Comparison of ENCODE assay signal across 13 cellular contexts in genomic region chr3:64011685-64012084, GRCh38. TPM values are rescaled to one million over a fixed set of nuclear protein-coding genes. Genes with fewer than 3 reads are reported as not detected.
DNase-seq lines count a peak whose midpoint lies in the region; ATAC-seq lines count a peak whose summit lies in the region.
"Had no signal": no experiment of that assay in that cellular context is flagged by ENCODE, and none has a peak within 500 bp of the region (broad histone marks: within the 10 kb centered on the region; RNA-seq: fewer than 3 reads in every experiment).

No MANE protein-coding gene starts in this region.

- H3K4me1 ChIP-seq in trophoblast cell (ENCODE audit: control insufficient read depth in 1 of 2, insufficient read depth in 2 of 2, low read length in 2 of 2), result peaks cover 0 to 3% of the 10 kb centered on the region in 2 experiments

- peak overlapping the region in 3 of 6 donors; percentile 5 to 23 (median 7) for H3K27ac Mint-ChIP-seq in immature natural killer cell

- no peak overlapping the region for H4K91ac ChIP-seq in trophoblast cell (ENCODE audit: low read depth, low read length)

- peak; percentile 34 to 64 for ATAC-seq in left cardiac atrium

- no peak overlapping the region for H4K12ac ChIP-seq in trophoblast cell (ENCODE audit: low read depth, low read length)

- H3K79me2 ChIP-seq in trophoblast cell (ENCODE audit: control insufficient read depth, insufficient read depth, low read length, poor library complexity), result no peaks in the 10 kb centered on the region

- intact Hi-C loops in left cardiac atrium (cut with DNase I), result no loop called here
- intact Hi-C loops in cardiac septum (cut with DNase I), result no loop called here

- H2BK120ac ChIP-seq in trophoblast cell (ENCODE audit: insufficient read depth, low read length, poor library complexity), result no peak overlapping the region

- peaks cover 15 to 55% (median 41%) of the 10 kb centered on the region in 3 donors for H3K36me3 Mint-ChIP-seq in immature natural killer cell

- H3K9ac ChIP-seq in trophoblast cell (ENCODE audit: low read length), result no peak overlapping the region

- peaks cover 9 to 41% of the 10 kb centered on the region in 2 experiments for H3K36me3 ChIP-seq in trophoblast cell (ENCODE audit: control insufficient read depth in 1 of 2, insufficient read depth in 2 of 2, low read length in 2 of 2)

- no peaks in the 10 kb centered on the region for H3K9me3 Mint-ChIP-seq in immature natural killer cell

- H3K4me3 Mint-ChIP-seq in immature natural killer cell, result no peak overlapping the region

- no peaks in the 10 kb centered on the region for H3K79me1 ChIP-seq in trophoblast cell (ENCODE audit: low read length)

- H2AFZ ChIP-seq in trophoblast cell (ENCODE audit: insufficient read depth, low read length, poor library complexity), result no peak overlapping the region

- no peak overlapping the region for H3K4me2 ChIP-seq in trophoblast cell (ENCODE audit: low read length)

- H3K4me1 Mint-ChIP-seq in immature natural killer cell, result peaks cover 12 to 37% of the 10 kb centered on the region in 2 donors

- H3K23ac ChIP-seq in trophoblast cell (ENCODE audit: low read length), result no peak overlapping the region

- H3K27me3 Mint-ChIP-seq in immature natural killer cell (ENCODE audit: low read depth in 3 of 3), result peaks cover 0 to 3% (median 1%) of the 10 kb centered on the region in 3 donors

- H3K14ac ChIP-seq in trophoblast cell (ENCODE audit: low read length), result no peak overlapping the region

- no peak overlapping the region for H2BK12ac ChIP-seq in trophoblast cell (ENCODE audit: low read length)

- H3K4ac ChIP-seq in trophoblast cell (ENCODE audit: low read depth, low read length), result no peak overlapping the region

- no peak overlapping the region for H4K8ac ChIP-seq in trophoblast cell (ENCODE audit: low read depth, low read length)

- H2BK5ac ChIP-seq in trophoblast cell (ENCODE audit: low read depth, low read length, poor library complexity), result no peak overlapping the region

- no peaks in the 10 kb centered on the region for H3K27me3 ChIP-seq in trophoblast cell (ENCODE audit: insufficient read depth, low read length)
- H3K27me3 ChIP-seq: esophagus squamous epithelium had no signal

- no peak overlapping the region for H3K18ac ChIP-seq in trophoblast cell (ENCODE audit: low read length)

- DNase-seq in left cardiac atrium, result no peak
- DNase-seq in cardiac septum (ENCODE audit: low spot score), result no peak
- peak; percentile 38 for DNase-seq in amniotic stem cell (lab: John Stamatoyannopoulos, UW)
- DNase-seq in glomerular visceral epithelial cell (ENCODE audit: extremely low spot score), result peak; percentile 32
- peak; percentile 86 for DNase-seq in stromal cell of bone marrow (ENCODE audit: low read depth)
- DNase-seq in epidermal melanocyte (ENCODE audit: insufficient read length, low spot score), result no peak
- no peak for DNase-seq in immature natural killer cell
- no peak for DNase-seq in trophoblast cell
- DNase-seq: activated gamma-delta T cell treated with Interleukin-2 at 50 U/mL for 16 hours, C1 segment of cervical spinal cord, esophagus squamous epithelium, NCI-H2081 treated with DMSO at 0.1 percent for 48 hours had no signal

- no peak overlapping the region for H3K27ac ChIP-seq in trophoblast cell (ENCODE audit: low read depth, low read length)
- H3K27ac ChIP-seq: VCaP had no signal

- WGBS in trophoblast cell (ENCODE audit: extremely low coverage, insufficient coverage, insufficient read length), result no CpG with 5 or more reads among the region's 5 CpGs

- H2AK5ac ChIP-seq in trophoblast cell (ENCODE audit: low read length), result no peak overlapping the region

- no peak overlapping the region for H3K4me3 ChIP-seq in trophoblast cell (ENCODE audit: low read depth, low read length)
- H3K4me3 ChIP-seq: esophagus squamous epithelium had no signal

- no peaks in the 10 kb centered on the region for H3K9me3 ChIP-seq in trophoblast cell (ENCODE audit: insufficient read depth, low read depth, low read length)
- H3K9me3 ChIP-seq: esophagus squamous epithelium had no signal

RNA-seq across cellular contexts. Expression of gene PSMD6, which starts 11.6 kb away (rescaled TPM):
- total RNA-seq in left cardiac atrium, result 10 to 100 TPM; 61.6 to 80.3 TPM
- 85.7 TPM for total RNA-seq in cardiac septum
- polyA plus RNA-seq in immature natural killer cell, result 100 to 1,000 TPM in 2 of 3 donors, 10 to 100 TPM in 1; 92.3 to 161 (median 124) TPM
- polyA plus RNA-seq in trophoblast cell (2013), result 133 and 140 TPM in 2 replicates

Comparison
In these comparisons a context has a peak if more than half of its experiments do, and no peak if none do; other contexts are left out.
1. DNase-seq: peak in amniotic stem cell (single experiment), glomerular visceral epithelial cell (single experiment) and stromal cell of bone marrow (single experiment); none in left cardiac atrium (single experiment), cardiac septum (single experiment), epidermal melanocyte (single experiment), immature natural killer cell (0 of 3) and trophoblast cell (0 of 2).